2 cellular contexts compared by ENCODE assay signal in the genomic region with DNA sequence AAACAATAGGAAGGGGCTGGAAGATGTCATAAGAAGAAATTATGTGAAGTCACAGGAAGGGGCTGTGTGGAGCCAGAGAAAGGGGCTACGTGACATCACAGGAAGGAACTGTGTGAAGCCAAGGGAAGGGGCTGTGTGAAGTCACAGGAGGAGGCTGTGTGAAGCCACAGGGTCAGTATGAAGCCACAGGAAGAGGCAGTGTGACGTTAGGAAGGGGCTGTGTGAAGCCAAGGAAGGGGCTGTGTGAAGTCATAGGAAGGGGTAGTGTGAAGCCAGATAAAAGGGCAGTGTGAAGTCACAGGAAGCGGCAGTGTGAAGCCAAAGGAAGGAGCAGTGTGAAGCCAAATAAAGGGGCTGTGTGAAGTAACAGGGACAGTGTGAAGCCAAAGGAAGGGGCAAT.
TF ChIP-seq lines count a peak whose summit lies in the region.

No MANE protein-coding gene starts in this region.

TF ChIP-seq in HepG2, 621 proteins besides CTCF, POLR2A, EP300 and RAD21:
- TF ChIP-seq CREB1 (IDR thresholded peaks at IDR 0.05) = peak; percentile 22; the same call in 1 of the 2 replicates
- no peak for TF ChIP-seq CREB1 (CRISPR knock-in tag; IDR thresholded peaks at IDR 0.05)
- TF ChIP-seq KIAA2018 (CRISPR knock-in tag; IDR thresholded peaks at IDR 0.05; ENCODE audit: borderline replicate concordance) = no peak

TF ChIP-seq in WTC11, 78 proteins besides CTCF, POLR2A, EP300 and RAD21:
- no peak for TF ChIP-seq ESRRA (CRISPR knock-in tag; IDR thresholded peaks at IDR 0.05; ENCODE audit: borderline replicate concordance)
- TF ChIP-seq, protein P1, sequence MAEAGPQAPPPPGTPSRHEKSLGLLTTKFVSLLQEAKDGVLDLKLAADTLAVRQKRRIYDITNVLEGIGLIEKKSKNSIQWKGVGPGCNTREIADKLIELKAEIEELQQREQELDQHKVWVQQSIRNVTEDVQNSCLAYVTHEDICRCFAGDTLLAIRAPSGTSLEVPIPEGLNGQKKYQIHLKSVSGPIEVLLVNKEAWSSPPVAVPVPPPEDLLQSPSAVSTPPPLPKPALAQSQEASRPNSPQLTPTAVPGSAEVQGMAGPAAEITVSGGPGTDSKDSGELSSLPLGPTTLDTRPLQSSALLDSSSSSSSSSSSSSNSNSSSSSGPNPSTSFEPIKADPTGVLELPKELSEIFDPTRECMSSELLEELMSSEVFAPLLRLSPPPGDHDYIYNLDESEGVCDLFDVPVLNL (CRISPR knock-in tag; IDR thresholded peaks at IDR 0.05; ENCODE audit: borderline replicate concordance, low read depth) = no peak
- TF ChIP-seq ZNF219 (CRISPR knock-in tag; IDR thresholded peaks at IDR 0.05; ENCODE audit: borderline replicate concordance) = no peak
- TF ChIP-seq SMAD4 (CRISPR knock-in tag; IDR thresholded peaks at IDR 0.05) = no peak
- TF ChIP-seq ZNF317 (CRISPR knock-in tag; IDR thresholded peaks at IDR 0.05; ENCODE audit: borderline replicate concordance, low read depth) = no peak
- no peak for TF ChIP-seq PRRX2 (CRISPR knock-in tag; IDR thresholded peaks at IDR 0.05)
- TF ChIP-seq, protein P2, sequence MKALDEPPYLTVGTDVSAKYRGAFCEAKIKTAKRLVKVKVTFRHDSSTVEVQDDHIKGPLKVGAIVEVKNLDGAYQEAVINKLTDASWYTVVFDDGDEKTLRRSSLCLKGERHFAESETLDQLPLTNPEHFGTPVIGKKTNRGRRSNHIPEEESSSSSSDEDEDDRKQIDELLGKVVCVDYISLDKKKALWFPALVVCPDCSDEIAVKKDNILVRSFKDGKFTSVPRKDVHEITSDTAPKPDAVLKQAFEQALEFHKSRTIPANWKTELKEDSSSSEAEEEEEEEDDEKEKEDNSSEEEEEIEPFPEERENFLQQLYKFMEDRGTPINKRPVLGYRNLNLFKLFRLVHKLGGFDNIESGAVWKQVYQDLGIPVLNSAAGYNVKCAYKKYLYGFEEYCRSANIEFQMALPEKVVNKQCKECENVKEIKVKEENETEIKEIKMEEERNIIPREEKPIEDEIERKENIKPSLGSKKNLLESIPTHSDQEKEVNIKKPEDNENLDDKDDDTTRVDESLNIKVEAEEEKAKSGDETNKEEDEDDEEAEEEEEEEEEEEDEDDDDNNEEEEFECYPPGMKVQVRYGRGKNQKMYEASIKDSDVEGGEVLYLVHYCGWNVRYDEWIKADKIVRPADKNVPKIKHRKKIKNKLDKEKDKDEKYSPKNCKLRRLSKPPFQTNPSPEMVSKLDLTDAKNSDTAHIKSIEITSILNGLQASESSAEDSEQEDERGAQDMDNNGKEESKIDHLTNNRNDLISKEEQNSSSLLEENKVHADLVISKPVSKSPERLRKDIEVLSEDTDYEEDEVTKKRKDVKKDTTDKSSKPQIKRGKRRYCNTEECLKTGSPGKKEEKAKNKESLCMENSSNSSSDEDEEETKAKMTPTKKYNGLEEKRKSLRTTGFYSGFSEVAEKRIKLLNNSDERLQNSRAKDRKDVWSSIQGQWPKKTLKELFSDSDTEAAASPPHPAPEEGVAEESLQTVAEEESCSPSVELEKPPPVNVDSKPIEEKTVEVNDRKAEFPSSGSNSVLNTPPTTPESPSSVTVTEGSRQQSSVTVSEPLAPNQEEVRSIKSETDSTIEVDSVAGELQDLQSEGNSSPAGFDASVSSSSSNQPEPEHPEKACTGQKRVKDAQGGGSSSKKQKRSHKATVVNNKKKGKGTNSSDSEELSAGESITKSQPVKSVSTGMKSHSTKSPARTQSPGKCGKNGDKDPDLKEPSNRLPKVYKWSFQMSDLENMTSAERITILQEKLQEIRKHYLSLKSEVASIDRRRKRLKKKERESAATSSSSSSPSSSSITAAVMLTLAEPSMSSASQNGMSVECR (CRISPR knock-in tag; IDR thresholded peaks at IDR 0.05; ENCODE audit: borderline replicate concordance) = no peak
- no peak for TF ChIP-seq MXD4 (CRISPR knock-in tag; IDR thresholded peaks at IDR 0.05; ENCODE audit: borderline replicate concordance)
- no peak for TF ChIP-seq GRHL2 (CRISPR knock-in tag; IDR thresholded peaks at IDR 0.05; ENCODE audit: insufficient replicate concordance, severe bottlenecking)
